33 cellular contexts compared by ENCODE assay signal in the genomic region with DNA sequence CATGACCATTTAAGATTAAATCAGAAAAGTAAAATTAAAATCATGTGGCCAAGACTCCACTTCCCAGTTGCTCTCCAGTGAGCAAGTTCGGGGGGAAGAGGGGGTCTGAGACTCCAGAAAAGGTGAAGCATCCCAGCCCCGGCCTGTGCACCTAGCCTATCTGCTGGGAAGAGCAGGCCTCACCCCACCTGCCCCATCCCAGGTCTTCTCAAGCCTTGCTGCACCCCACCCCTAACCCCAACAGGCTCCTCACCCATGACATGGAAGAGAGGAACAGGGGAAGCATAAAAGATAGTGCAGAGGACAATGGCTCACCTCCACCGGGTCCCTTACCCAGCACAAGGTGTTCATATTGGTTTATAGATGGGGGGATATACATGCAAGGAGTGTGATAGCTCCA. TPM values are rescaled to one million over a fixed set of nuclear protein-coding genes. Genes with fewer than 3 reads are reported as not detected.
"Had no signal": no experiment of that assay in that cellular context is flagged by ENCODE, and none has a peak within 500 bp of the region (broad histone marks: within the 10 kb centered on the region; RNA-seq: fewer than 3 reads in every experiment).

No MANE protein-coding gene starts in this region.

- H3K27me3 ChIP-seq: ovary, testis, thyroid gland, uterus had no signal

- H3K36me3 Mint-ChIP-seq: memory B cell; naive thymus-derived CD4-positive, alpha-beta T cell; natural killer cell treated with Interleukin-12 subunit alpha and Interleukin-12 subunit beta and Interleukin-15 and Interleukin-18, amount 100 ng/mL, for 72 hours; stimulated activated naive B cell treated with anti-CD40 and anti-IgM and Interleukin-4, amounts not matched to agents 10 μg/mL and 1 μg/mL and 100 μg/mL, for 72 hours had no signal

- H3K36me3 ChIP-seq: left ventricle myocardium inferior, ovary, prostate gland, stomach, thyroid gland, uterus had no signal

- H3K9me3 Mint-ChIP-seq: natural killer cell treated with Interleukin-12 subunit alpha and Interleukin-12 subunit beta and Interleukin-15 and Interleukin-18, amount 100 ng/mL, for 72 hours; stimulated activated naive B cell treated with anti-CD40 and anti-IgM and Interleukin-4, amounts not matched to agents 10 μg/mL and 1 μg/mL and 100 μg/mL, for 72 hours had no signal

- H3K4me3 Mint-ChIP-seq: memory B cell; naive thymus-derived CD4-positive, alpha-beta T cell; natural killer cell treated with Interleukin-12 subunit alpha and Interleukin-12 subunit beta and Interleukin-15 and Interleukin-18, amount 100 ng/mL, for 72 hours; stimulated activated naive B cell treated with anti-CD40 and anti-IgM and Interleukin-4, amounts not matched to agents 10 μg/mL and 1 μg/mL and 100 μg/mL, for 72 hours had no signal

- H3K27ac Mint-ChIP-seq: memory B cell; naive thymus-derived CD4-positive, alpha-beta T cell; natural killer cell treated with Interleukin-12 subunit alpha and Interleukin-12 subunit beta and Interleukin-15 and Interleukin-18, amount 100 ng/mL, for 72 hours; stimulated activated naive B cell treated with anti-CD40 and anti-IgM and Interleukin-4, amounts not matched to agents 10 μg/mL and 1 μg/mL and 100 μg/mL, for 72 hours had no signal

- H3K4me1 ChIP-seq: left ventricle myocardium inferior, uterus had no signal

- H3K4me3 ChIP-seq: left ventricle myocardium inferior, mucosa of descending colon, ovary, prostate gland, smooth muscle cell, stomach, testis, thyroid gland, uterus had no signal

- H3K9me3 ChIP-seq: mucosa of descending colon, ovary, prostate gland, stomach, testis, thyroid gland, uterus had no signal

- H3K27me3 Mint-ChIP-seq: natural killer cell treated with Interleukin-12 subunit alpha and Interleukin-12 subunit beta and Interleukin-15 and Interleukin-18, amount 100 ng/mL, for 72 hours had no signal

- H3K4me1 Mint-ChIP-seq: memory B cell; stimulated activated naive B cell treated with anti-CD40 and anti-IgM and Interleukin-4, amounts not matched to agents 10 μg/mL and 1 μg/mL and 100 μg/mL, for 72 hours had no signal

- DNase-seq: hypothalamus; islet precursor cell; left ventricle myocardium inferior; midbrain; mucosa of descending colon; naive thymus-derived CD4-positive, alpha-beta T cell; retina; right cardiac atrium; stimulated activated CD4-positive, alpha-beta T cell treated with anti-CD3 and anti-CD28 coated beads, Interleukin-12 subunit alpha, Interleukin-12 subunit beta, amount 100 ng/mL, for 4 hours; stimulated activated CD4-positive, alpha-beta T cell treated with anti-CD3 and anti-CD28 coated beads, Interleukin-15, amount 100 ng/mL, for 24 hours; stimulated activated CD4-positive, alpha-beta T cell treated with anti-CD3 and anti-CD28 coated beads, Interleukin-2, amount 100 ng/mL, for 24 hours; stimulated activated CD4-positive, alpha-beta T cell treated with anti-CD3 and anti-CD28 coated beads, Interleukin-4, amount 100 ng/mL, for 1 hour; stimulated activated naive B cell treated with anti-CD40 and anti-IgM and Interleukin-4, amounts not matched to agents 10 μg/mL and 1 μg/mL and 100 μg/mL, for 72 hours; stimulated activated naive CD8-positive, alpha-beta T cell treated with anti-CD3 and anti-CD28 coated beads, Interleukin-15, Interleukin-2, amounts not matched to agents 100 U/mL and 50 U/mL, for 24 hours; stomach; testis; thyroid gland; trophoblast cell; uterus had no signal

- ATAC-seq: mucosa of descending colon; naive thymus-derived CD4-positive, alpha-beta T cell; natural killer cell treated with Interleukin-12 subunit alpha and Interleukin-12 subunit beta and Interleukin-15 and Interleukin-18, amount 100 ng/mL, for 72 hours; right cardiac atrium; stimulated activated naive B cell treated with anti-CD40 and anti-IgM and Interleukin-4, amounts not matched to agents 10 μg/mL and 1 μg/mL and 100 μg/mL, for 72 hours; stimulated activated naive CD8-positive, alpha-beta T cell treated with anti-CD3 and anti-CD28 coated beads, Interleukin-15, Interleukin-2, amounts not matched to agents 100 U/mL and 50 U/mL, for 24 hours had no signal

- H3K27ac ChIP-seq: left ventricle myocardium inferior, ovary, prostate gland, stomach, testis, thyroid gland, uterus had no signal

RNA-seq across cellular contexts. Expression of a gene that starts 14.6 kb away (rescaled TPM):
- total RNA-seq: kidney epithelial cell; left ventricle myocardium inferior; lower leg skin; lung microvascular endothelial cell; mesenteric fat pad; myocyte; naive thymus-derived CD4-positive, alpha-beta T cell; natural killer cell treated with Interleukin-12 subunit alpha and Interleukin-12 subunit beta and Interleukin-15 and Interleukin-18, amount 100 ng/mL, for 72 hours; omental fat pad; ovary; right cardiac atrium; skeletal muscle tissue; smooth muscle cell; ureter had no signal
- polyA plus RNA-seq: naive thymus-derived CD4-positive, alpha-beta T cell; neural cell; right cardiac atrium; smooth muscle cell had no signal
